In genomic region chr1:34732831-34733230, GRCh38 we compare ENCODE assay signal across 6 cellular contexts. TPM values are rescaled to one million over a fixed set of nuclear protein-coding genes. Genes with fewer than 3 reads are reported as not detected.
"Had no signal": no experiment of that assay in that cellular context is flagged by ENCODE, and none has a peak within 500 bp of the region (broad histone marks: within the 10 kb centered on the region; RNA-seq: fewer than 3 reads in every experiment).

No MANE protein-coding gene starts in this region.

RNA-seq across cellular contexts. Expression of gene GJB5, which starts 22.0 kb away (rescaled TPM):
- total RNA-seq: GM23248, H4 had no signal
- polyA plus RNA-seq: GM23338 had no signal

RNA-seq across cellular contexts. Expression of gene GJB4, which starts 26.7 kb away (rescaled TPM):
- total RNA-seq: GM23248, H4, H7, H9, HFFc6 had no signal
- polyA plus RNA-seq: GM23248, GM23338 had no signal

RNA-seq across cellular contexts. Expression of gene GJB3, which starts 48.2 kb away (rescaled TPM):
- total RNA-seq: H4 had no signal
- polyA plus RNA-seq: GM23248 had no signal

RNA-seq across cellular contexts. Expression of gene GJA4, which starts 60.0 kb away (rescaled TPM):
- total RNA-seq: GM23248, H4, HFFc6 had no signal
- polyA plus RNA-seq: GM23248 had no signal
